In the genomic region with DNA sequence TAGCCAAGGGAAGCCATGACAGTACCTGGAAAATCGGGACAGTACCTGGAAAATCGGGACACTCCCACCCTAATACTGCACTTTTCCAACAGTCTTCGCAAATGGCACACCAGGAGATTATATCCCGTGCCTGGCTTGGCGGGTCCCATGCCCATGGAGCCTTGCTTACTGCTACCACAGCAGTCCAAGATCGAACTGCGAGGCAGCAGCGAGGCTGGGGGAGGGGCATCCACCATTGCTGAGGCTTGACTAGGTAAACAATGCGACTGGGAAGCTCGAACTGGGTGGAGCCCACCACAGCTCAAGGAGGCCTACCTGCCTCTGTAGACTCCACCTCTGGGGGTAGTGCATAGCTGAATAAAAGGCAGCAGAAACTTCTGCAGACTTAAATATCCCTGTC, we compare ENCODE assay signal across 4 cellular contexts.
DNase-seq lines count a peak whose midpoint lies in the region; FAIRE-seq and TF ChIP-seq lines count a peak whose summit lies in the region.
"Not testable (repeated sequence)": the region's sequence is repeated elsewhere in the genome, so short reads cannot be mapped to it uniquely, and the experiment has no call there.

No MANE protein-coding gene starts in this region.

- not testable (repeated sequence) for H2AFZ ChIP-seq in neuronal stem cell (ENCODE audit: low read length)

- H3K4me1 ChIP-seq in endodermal cell (ENCODE audit: control insufficient read depth, insufficient read depth, low read length); kidney (ENCODE audit: control insufficient read depth in 1 of 2, insufficient read depth in 1 of 2, low read depth in 1 of 2, low read length in 2 of 2); neuronal stem cell (ENCODE audit: control insufficient read depth in 2 of 2, insufficient read depth in 1 of 2, low read depth in 1 of 2, low read length in 2 of 2): not testable (repeated sequence)

- H3K27ac Mint-ChIP-seq in endodermal cell: not testable (repeated sequence)

- H3K27me3 ChIP-seq in endodermal cell (ENCODE audit: control insufficient read depth, insufficient read depth, low read length, poor library complexity, severe bottlenecking); neuronal stem cell (ENCODE audit: control insufficient read depth in 3 of 3, insufficient read depth in 3 of 3, low read depth in 1 of 3, low read length in 3 of 3): not testable (repeated sequence)

- not testable (repeated sequence) for H3K27me3 Mint-ChIP-seq in endodermal cell (ENCODE audit: insufficient read depth)

- not testable (repeated sequence) for DNase-seq in endodermal cell; neuronal stem cell (ENCODE audit: low spot score)
- DNase-seq in kidney (peak; percentile 51), posterior vena cava (ENCODE audit: low spot score) (peak; percentile 60)

- not testable (repeated sequence) for H2AK5ac ChIP-seq in neuronal stem cell (ENCODE audit: low read depth, low read length)

- 96 to 98% methylated on average over 7 to 10 of the region's 10 CpGs for WGBS in endodermal cell (ENCODE audit: insufficient coverage in 1 of 2, insufficient read length in 1 of 2), 2 experiments
- no CpG with 5 or more reads among the region's 10 CpGs for WGBS in neuronal stem cell (ENCODE audit: extremely low coverage in 2 of 2, insufficient read length in 2 of 2, insufficient replicate concordance in 1 of 2), 2 donors

- H3K4me3 Mint-ChIP-seq in endodermal cell: not testable (repeated sequence)

- H3K4me2 ChIP-seq in neuronal stem cell (ENCODE audit: insufficient read depth, low read length, poor library complexity, severe bottlenecking): not testable (repeated sequence)

- not testable (repeated sequence) for H2BK120ac ChIP-seq in neuronal stem cell (ENCODE audit: low read depth, low read length)

- H3K4me3 ChIP-seq in endodermal cell (ENCODE audit: low read length): peak overlapping the region; percentile 56
- H3K4me3 ChIP-seq in kidney (ENCODE audit: low read length in 2 of 2); neuronal stem cell (ENCODE audit: low read length in 2 of 2): not testable (repeated sequence)

- H2BK5ac ChIP-seq in neuronal stem cell (ENCODE audit: low read length): not testable (repeated sequence)

- H3K23ac ChIP-seq in neuronal stem cell (ENCODE audit: low read depth, low read length, poor library complexity): not testable (repeated sequence)

- H3K36me3 ChIP-seq in endodermal cell (ENCODE audit: control insufficient read depth, insufficient read depth, low read length); kidney (ENCODE audit: control insufficient read depth in 1 of 2, insufficient read depth in 2 of 2, low read length in 2 of 2); neuronal stem cell (replicated peaks in 1 of 2; ENCODE audit: control insufficient read depth in 2 of 2, insufficient read depth in 2 of 2, low read length in 2 of 2): not testable (repeated sequence)

- H2BK15ac ChIP-seq in neuronal stem cell (ENCODE audit: low read length): not testable (repeated sequence)

- H4K8ac ChIP-seq in neuronal stem cell (ENCODE audit: low read depth, low read length): not testable (repeated sequence)

- H3K14ac ChIP-seq in neuronal stem cell (ENCODE audit: low read length): not testable (repeated sequence)

- peaks cover 52% of the 10 kb centered on the region for H3K9me3 Mint-ChIP-seq in endodermal cell

- intact Hi-C loops in kidney (cut with DNase I); posterior vena cava (cut with DNase I): not testable (repeated sequence)

- not testable (repeated sequence) for H3K27ac ChIP-seq in endodermal cell (ENCODE audit: low read depth, low read length); kidney (ENCODE audit: low read depth in 2 of 2, low read length in 2 of 2); neuronal stem cell (replicated peaks; ENCODE audit: low read length)

- not testable (repeated sequence) for H3K9ac ChIP-seq in endodermal cell (ENCODE audit: extremely low read depth, low read length, poor library complexity, severe bottlenecking); kidney (ENCODE audit: low read length in 2 of 2)
- H3K9ac ChIP-seq in neuronal stem cell (ENCODE audit: low read depth, low read length, poor library complexity): peak overlapping the region; percentile 30

- H3K9me3 ChIP-seq in endodermal cell (ENCODE audit: control insufficient read depth, low read length): peaks cover 16% of the 10 kb centered on the region
- H3K9me3 ChIP-seq in kidney (ENCODE audit: control insufficient read depth in 1 of 2, low read length in 2 of 2); neuronal stem cell (replicated peaks in 1 of 2; ENCODE audit: control insufficient read depth in 2 of 2, insufficient read depth in 1 of 2, low read depth in 1 of 2, low read length in 2 of 2): not testable (repeated sequence)

- not testable (repeated sequence) for H3K18ac ChIP-seq in neuronal stem cell (ENCODE audit: low read length)

- not testable (repeated sequence) for H3K79me1 ChIP-seq in neuronal stem cell (ENCODE audit: low read depth, low read length)

- not testable (repeated sequence) for TF ChIP-seq CTCF in endodermal cell (conservative IDR thresholded peaks at IDR 0.05); kidney (IDR thresholded peaks at IDR 0.05; ENCODE audit: borderline replicate concordance, extremely low read depth, insufficient read depth)

- H3K36me3 Mint-ChIP-seq in endodermal cell (ENCODE audit: low read depth): peaks cover 42% of the 10 kb centered on the region

- not testable (repeated sequence) for H3K4me1 Mint-ChIP-seq in endodermal cell

- not testable (repeated sequence) for FAIRE-seq in kidney (lab: Jason Lieb, UNC)

- H2BK12ac ChIP-seq in neuronal stem cell (ENCODE audit: low read length): not testable (repeated sequence)

- H3K4ac ChIP-seq in neuronal stem cell (ENCODE audit: low read length): not testable (repeated sequence)

- H4K91ac ChIP-seq in neuronal stem cell (ENCODE audit: low read depth, low read length, poor library complexity): not testable (repeated sequence)
